In the genomic region with DNA sequence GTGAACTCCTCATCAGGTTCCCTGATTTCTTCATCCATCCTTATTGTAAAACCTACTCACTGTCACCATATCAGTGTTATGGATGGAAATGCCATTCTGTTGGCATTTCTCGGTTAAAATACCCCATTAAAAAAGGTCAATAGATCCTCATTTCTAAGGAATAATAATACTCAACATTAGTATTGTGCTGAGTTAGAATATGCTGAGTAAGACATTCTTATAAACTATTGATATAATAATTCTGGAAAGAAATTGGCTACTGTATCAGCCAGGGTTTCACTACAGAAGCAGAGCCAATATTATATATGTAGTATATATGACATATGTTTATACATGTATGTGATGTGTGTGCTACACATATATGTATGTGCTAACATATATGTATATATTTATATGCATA, we compare ENCODE assay signal across 28 cellular contexts.
"Had no signal": no experiment of that assay in that cellular context is flagged by ENCODE, and none has a peak within 500 bp of the region (broad histone marks: within the 10 kb centered on the region; RNA-seq: fewer than 3 reads in every experiment).

No MANE protein-coding gene starts in this region.

- H3K4me1 ChIP-seq: parathyroid adenoma, psoas muscle, spleen, suprapubic skin, testis, tibial artery, transverse colon, upper lobe of right lung, uterus had no signal

- H3K4me2 ChIP-seq: neural progenitor cell, smooth muscle cell had no signal

- H3K27me3 ChIP-seq: neural progenitor cell, ovary, spleen, suprapubic skin, testis, tibial artery, transverse colon, upper lobe of right lung, uterus had no signal

- H3K79me2 ChIP-seq: parathyroid adenoma had no signal

- H3K4me3 ChIP-seq: neural progenitor cell, ovary, psoas muscle, skin epidermis, smooth muscle cell, spleen, suprapubic skin, testis, tibial artery, transverse colon, upper lobe of right lung, uterus had no signal

- DNase-seq: natural killer cell; occipital lobe; ovary; posterior cingulate gyrus; psoas muscle; right cardiac atrium; spleen; stimulated activated CD4-positive, alpha-beta T cell treated with anti-CD3 and anti-CD28 coated beads, Interleukin-12 subunit alpha, Interleukin-12 subunit beta, amount 100 ng/mL, for 4 hours; stimulated activated CD4-positive, alpha-beta T cell treated with anti-CD3 and anti-CD28 coated beads, Interleukin-1b, Interleukin-23, amount 100 ng/mL, for 48 hours; stimulated activated CD4-positive, alpha-beta T cell treated with anti-CD3 and anti-CD28 coated beads, Interleukin-4, amount 100 ng/mL, for 1 hour; stimulated activated CD4-positive, alpha-beta T cell treated with anti-CD3 and anti-CD28 coated beads, Interleukin-4, amount 100 ng/mL, for 4 hours; stimulated activated CD8-positive, alpha-beta memory T cell treated with anti-CD3 and anti-CD28 coated beads, Interleukin-4, amount 100 ng/mL, for 48 hours; stimulated activated naive CD4-positive, alpha-beta T cell; stimulated activated naive CD8-positive, alpha-beta T cell treated with anti-CD3 and anti-CD28 coated beads, Interleukin-15, amount 100 ng/mL, for 72 hours; stimulated activated naive CD8-positive, alpha-beta T cell treated with anti-CD3 and anti-CD28 coated beads, Interleukin-15, Interleukin-2, amounts not matched to agents 100 U/mL and 50 U/mL, for 24 hours; substantia nigra; testis; tibial artery; transverse colon; upper lobe of right lung; uterus had no signal

- H3K27ac ChIP-seq: neural progenitor cell, ovary, parathyroid adenoma, psoas muscle, skin epidermis, spleen, suprapubic skin, testis, tibial artery, transverse colon, upper lobe of right lung, uterus had no signal

- H3K9me3 ChIP-seq: ovary, psoas muscle, spleen, suprapubic skin, testis, tibial artery, transverse colon, upper lobe of right lung, uterus had no signal

- H3K9ac ChIP-seq: neural progenitor cell, parathyroid adenoma had no signal

- H2AFZ ChIP-seq: neural progenitor cell, parathyroid adenoma had no signal

- ATAC-seq: natural killer cell; psoas muscle; right cardiac atrium; sciatic nerve; stimulated activated memory B cell treated with anti-CD40 and anti-IgM and Interleukin-4, amounts not matched to agents 10 μg/mL and 1 μg/mL and 100 μg/mL, for 72 hours; stimulated activated naive CD8-positive, alpha-beta T cell treated with anti-CD3 and anti-CD28 coated beads, Interleukin-15, amount 100 ng/mL, for 72 hours; stimulated activated naive CD8-positive, alpha-beta T cell treated with anti-CD3 and anti-CD28 coated beads, Interleukin-15, Interleukin-2, amounts not matched to agents 100 U/mL and 50 U/mL, for 24 hours; upper lobe of right lung had no signal

- H3K36me3 ChIP-seq: neural progenitor cell, ovary, spleen, suprapubic skin, tibial artery, transverse colon, upper lobe of right lung, uterus had no signal
